ENCODE assay signal across 38 cellular contexts in the genomic region with DNA sequence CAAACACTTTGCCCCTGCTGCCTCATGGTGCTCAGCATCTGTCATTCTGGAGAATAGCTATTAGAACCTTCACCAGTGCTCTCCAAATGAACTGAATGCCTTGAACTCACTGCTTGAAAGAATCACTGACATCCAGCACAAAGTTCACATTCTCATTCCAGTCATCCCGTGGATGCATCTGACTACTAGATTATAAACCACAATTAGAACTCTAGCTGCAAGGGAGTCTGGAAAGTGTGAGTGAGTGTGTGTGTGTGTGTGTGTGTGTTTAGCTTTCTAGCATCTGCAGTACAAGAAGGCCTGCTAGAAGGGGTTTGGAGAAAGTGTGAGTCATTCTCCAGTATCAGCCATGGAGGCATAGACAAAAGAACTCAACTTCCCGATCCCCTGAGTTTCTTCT.
"Had no signal": no experiment of that assay in that cellular context is flagged by ENCODE, and none has a peak within 500 bp of the region (broad histone marks: within the 10 kb centered on the region; RNA-seq: fewer than 3 reads in every experiment).

No MANE protein-coding gene starts in this region.

- H3K4me3 ChIP-seq: adrenal gland, ascending aorta, body of pancreas, breast epithelium, cardiac muscle cell had no signal

- H3K9me3 Mint-ChIP-seq: activated naive CD4-positive, alpha-beta T cell treated with anti-CD3 and anti-CD28 coated beads for 36 hours; activated naive CD4-positive, alpha-beta T cell treated with anti-CD3 and anti-CD28 coated beads, Interleukin-2, amount 10 ng/mL, durations not matched to agents 7 days and 5 days; activated naive CD8-positive, alpha-beta T cell treated with anti-CD3 and anti-CD28 coated beads for 36 hours; activated naive CD8-positive, alpha-beta T cell treated with anti-CD3 and anti-CD28 coated beads, Interleukin-2, amount 10 ng/mL, durations not matched to agents 7 days and 5 days; activated T-cell treated with anti-CD3 and anti-CD28 coated beads, Interleukin-2, amount 50 U/mL, for 24 hours; activated T-cell treated with anti-CD3 and anti-CD28 coated beads, Interleukin-2, amount 50 U/mL, for 4 hours; activated T-helper 1 cell treated with anti-CD3 and anti-CD28 coated beads, Interleukin-12 subunit alpha, Interleukin-12 subunit beta, Interleukin-2, Interleukin-4 antibody, amounts not matched to agents 30 ng/mL and 10 ng/mL and 1 ng/mL, durations not matched to agents 14 hours and 24 hours and 36 hours; activated T-helper 2 cell treated with anti-CD3 and anti-CD28 coated beads, Interferon-gamma antibody, Interleukin-2, Interleukin-4, amounts not matched to agents 10 μg/mL and 5 μg/mL and 100 μg/mL, durations not matched to agents 14 hours and 24 hours and 36 hours; central memory CD8-positive, alpha-beta T cell had no signal

- H3K27me3 ChIP-seq: adrenal gland, ascending aorta, body of pancreas, brain microvascular endothelial cell, cardiac muscle cell had no signal

- H3K4me1 Mint-ChIP-seq: activated naive CD4-positive, alpha-beta T cell treated with anti-CD3 and anti-CD28 coated beads, Interleukin-2, amount 10 ng/mL, durations not matched to agents 7 days and 5 days; activated naive CD4-positive, alpha-beta T cell treated with anti-CD3 and anti-CD28 coated beads, Interleukin-2, amount 50 U/mL, for 24 hours; activated naive CD8-positive, alpha-beta T cell treated with anti-CD3 and anti-CD28 coated beads for 36 hours; activated naive CD8-positive, alpha-beta T cell treated with anti-CD3 and anti-CD28 coated beads, Interleukin-2, amount 10 ng/mL, durations not matched to agents 7 days and 5 days; activated naive CD8-positive, alpha-beta T cell treated with anti-CD3 and anti-CD28 coated beads, Interleukin-2, amount 50 U/mL, for 24 hours; brain; central memory CD8-positive, alpha-beta T cell had no signal

- H3K9me3 ChIP-seq: adrenal gland, ascending aorta, body of pancreas had no signal

- H3K27ac Mint-ChIP-seq: activated naive CD4-positive, alpha-beta T cell treated with anti-CD3 and anti-CD28 coated beads for 36 hours; activated naive CD4-positive, alpha-beta T cell treated with anti-CD3 and anti-CD28 coated beads, Interleukin-2, amount 10 ng/mL, durations not matched to agents 7 days and 5 days; activated naive CD4-positive, alpha-beta T cell treated with anti-CD3 and anti-CD28 coated beads, Interleukin-2, amount 50 U/mL, for 24 hours; activated naive CD4-positive, alpha-beta T cell treated with anti-CD3 and anti-CD28 coated beads, Interleukin-2, amount 50 U/mL, for 72 hours; activated naive CD8-positive, alpha-beta T cell; activated naive CD8-positive, alpha-beta T cell treated with anti-CD3 and anti-CD28 coated beads for 36 hours; activated naive CD8-positive, alpha-beta T cell treated with anti-CD3 and anti-CD28 coated beads, Interleukin-2, amount 10 ng/mL, durations not matched to agents 7 days and 5 days; activated naive CD8-positive, alpha-beta T cell treated with anti-CD3 and anti-CD28 coated beads, Interleukin-2, amount 50 U/mL, for 24 hours; activated T-cell treated with anti-CD3 and anti-CD28 coated beads, Interleukin-2, amount 50 U/mL, for 24 hours; activated T-cell treated with anti-CD3 and anti-CD28 coated beads, Interleukin-2, amount 50 U/mL, for 72 hours; activated T-helper 1 cell treated with anti-CD3 and anti-CD28 coated beads, Interleukin-12 subunit alpha, Interleukin-12 subunit beta, Interleukin-2, Interleukin-4 antibody, amounts not matched to agents 30 ng/mL and 10 ng/mL and 1 ng/mL, durations not matched to agents 14 hours and 24 hours and 36 hours; activated T-helper 2 cell treated with anti-CD3 and anti-CD28 coated beads, Interferon-gamma antibody, Interleukin-2, Interleukin-4, amounts not matched to agents 10 μg/mL and 5 μg/mL and 100 μg/mL, durations not matched to agents 14 hours and 24 hours and 36 hours; brain had no signal

- DNase-seq: activated effector memory CD4-positive, alpha-beta T cell treated with anti-CD3 and anti-CD28 coated beads, Interleukin-2, amount 50 U/mL, for 16 hours; activated effector memory CD4-positive, alpha-beta T cell treated with Interleukin-2 at 50 U/mL for 16 hours; activated gamma-delta T cell; activated gamma-delta T cell treated with Interleukin-2 at 50 U/mL for 16 hours; activated naive CD4-positive, alpha-beta T cell; activated naive CD4-positive, alpha-beta T cell treated with anti-CD3 and anti-CD28 coated beads for 36 hours; activated naive CD4-positive, alpha-beta T cell treated with anti-CD3 and anti-CD28 coated beads, Interleukin-2, amount 10 ng/mL, durations not matched to agents 7 days and 5 days; activated naive CD4-positive, alpha-beta T cell treated with anti-CD3 and anti-CD28 coated beads, Interleukin-2, amount 50 U/mL, for 16 hours; activated naive CD4-positive, alpha-beta T cell treated with Interleukin-2 at 50 U/mL for 16 hours; activated naive CD8-positive, alpha-beta T cell treated with anti-CD3 and anti-CD28 coated beads for 36 hours; activated naive CD8-positive, alpha-beta T cell treated with anti-CD3 and anti-CD28 coated beads, Interleukin-2, amount 10 ng/mL, durations not matched to agents 7 days and 5 days; activated naive CD8-positive, alpha-beta T cell treated with anti-CD3 and anti-CD28 coated beads, Interleukin-2, amount 50 U/mL, for 24 hours; activated T-cell treated with anti-CD3 and anti-CD28 coated beads for 4 hours; activated T-cell treated with anti-CD3 and anti-CD28 coated beads, Interleukin-2, amount 50 U/mL, for 1 hour; activated T-cell treated with anti-CD3 and anti-CD28 coated beads, Interleukin-2, amount 50 U/mL, for 24 hours; activated T-cell treated with anti-CD3 and anti-CD28 coated beads, Interleukin-2, amount 50 U/mL, for 4 hours; activated T-cell treated with anti-CD3 and anti-CD28 coated beads, Interleukin-2, amount 50 U/mL, for 48 hours; activated T-cell treated with anti-CD3 and anti-CD28 coated beads, Interleukin-2, amount 50 U/mL, for 72 hours; adrenal gland; amniotic stem cell; amygdala; anterior cingulate cortex; aorta; body of pancreas; brain microvascular endothelial cell; caudate nucleus; central memory CD4-positive, alpha-beta T cell; cerebellar nuclear complex had no signal

- H3K4me3 Mint-ChIP-seq: activated naive CD4-positive, alpha-beta T cell treated with anti-CD3 and anti-CD28 coated beads for 36 hours; activated naive CD4-positive, alpha-beta T cell treated with anti-CD3 and anti-CD28 coated beads, Interleukin-2, amount 10 ng/mL, durations not matched to agents 7 days and 5 days; activated naive CD4-positive, alpha-beta T cell treated with anti-CD3 and anti-CD28 coated beads, Interleukin-2, amount 50 U/mL, for 24 hours; activated naive CD8-positive, alpha-beta T cell; activated naive CD8-positive, alpha-beta T cell treated with anti-CD3 and anti-CD28 coated beads for 36 hours; activated naive CD8-positive, alpha-beta T cell treated with anti-CD3 and anti-CD28 coated beads, Interleukin-2, amount 10 ng/mL, durations not matched to agents 7 days and 5 days; activated naive CD8-positive, alpha-beta T cell treated with anti-CD3 and anti-CD28 coated beads, Interleukin-2, amount 50 U/mL, for 24 hours; activated T-cell treated with anti-CD3 and anti-CD28 coated beads, Interleukin-2, amount 50 U/mL, for 24 hours; activated T-cell treated with anti-CD3 and anti-CD28 coated beads, Interleukin-2, amount 50 U/mL, for 4 hours; activated T-cell treated with anti-CD3 and anti-CD28 coated beads, Interleukin-2, amount 50 U/mL, for 72 hours; activated T-helper 1 cell treated with anti-CD3 and anti-CD28 coated beads, Interleukin-12 subunit alpha, Interleukin-12 subunit beta, Interleukin-2, Interleukin-4 antibody, amounts not matched to agents 30 ng/mL and 10 ng/mL and 1 ng/mL, durations not matched to agents 14 hours and 24 hours and 36 hours; brain; central memory CD8-positive, alpha-beta T cell had no signal

- H3K36me3 Mint-ChIP-seq: activated naive CD4-positive, alpha-beta T cell treated with anti-CD3 and anti-CD28 coated beads, Interleukin-2, amount 10 ng/mL, durations not matched to agents 7 days and 5 days; activated naive CD4-positive, alpha-beta T cell treated with anti-CD3 and anti-CD28 coated beads, Interleukin-2, amount 50 U/mL, for 24 hours; activated naive CD4-positive, alpha-beta T cell treated with anti-CD3 and anti-CD28 coated beads, Interleukin-2, amount 50 U/mL, for 72 hours; activated naive CD8-positive, alpha-beta T cell; activated naive CD8-positive, alpha-beta T cell treated with anti-CD3 and anti-CD28 coated beads for 36 hours; activated naive CD8-positive, alpha-beta T cell treated with anti-CD3 and anti-CD28 coated beads, Interleukin-2, amount 10 ng/mL, durations not matched to agents 7 days and 5 days; brain had no signal

- H3K27me3 Mint-ChIP-seq: activated naive CD4-positive, alpha-beta T cell treated with anti-CD3 and anti-CD28 coated beads, Interleukin-2, amount 10 ng/mL, durations not matched to agents 7 days and 5 days; activated naive CD8-positive, alpha-beta T cell; central memory CD8-positive, alpha-beta T cell had no signal

- H3K4me1 ChIP-seq: adrenal gland, ascending aorta, body of pancreas, breast epithelium had no signal

- H3K27ac ChIP-seq: adrenal gland, ascending aorta, body of pancreas, brain microvascular endothelial cell, breast epithelium, cardiac muscle cell had no signal

- ATAC-seq: activated naive CD4-positive, alpha-beta T cell treated with anti-CD3 and anti-CD28 coated beads, Interleukin-2, amount 50 U/mL, for 72 hours; activated naive CD8-positive, alpha-beta T cell treated with anti-CD3 and anti-CD28 coated beads, Interleukin-2, amount 50 U/mL, for 24 hours; activated T-cell treated with anti-CD3 and anti-CD28 coated beads, Interleukin-2, amount 50 U/mL, for 4 hours; activated T-cell treated with anti-CD3 and anti-CD28 coated beads, Interleukin-2, amount 50 U/mL, for 72 hours; body of pancreas had no signal

- H3K36me3 ChIP-seq: adrenal gland, ascending aorta, brain microvascular endothelial cell, breast epithelium, cardiac muscle cell had no signal
